ENCODE assay signal across 19 cellular contexts in the genomic region with DNA sequence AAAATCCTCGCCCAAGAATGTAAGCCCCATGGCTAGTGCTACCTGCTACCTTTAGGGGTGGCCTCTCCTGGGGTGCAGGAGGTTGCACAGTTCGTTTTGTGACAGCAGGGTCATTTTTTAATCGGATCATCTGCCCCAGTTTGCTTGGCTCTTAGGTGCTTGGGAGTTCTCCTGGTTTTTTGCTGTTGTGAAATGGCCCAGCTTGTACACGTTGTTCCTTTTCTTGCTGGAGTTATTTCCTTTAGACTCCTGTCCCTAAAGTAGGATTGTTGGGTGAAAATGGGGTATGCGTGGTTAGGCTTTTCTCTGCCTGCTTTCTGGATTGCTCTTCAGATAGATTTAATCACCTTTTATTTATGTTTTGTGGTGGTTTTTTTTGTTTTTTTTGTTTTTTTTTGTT. TPM values are rescaled to one million over a fixed set of nuclear protein-coding genes. Genes with fewer than 3 reads are reported as not detected.
DNase-seq lines count a peak whose midpoint lies in the region; ATAC-seq and TF ChIP-seq lines count a peak whose summit lies in the region.
"Had no signal": no experiment of that assay in that cellular context is flagged by ENCODE, and none has a peak within 500 bp of the region (broad histone marks: within the 10 kb centered on the region; RNA-seq: fewer than 3 reads in every experiment).

No MANE protein-coding gene starts in this region.

- H3K27ac ChIP-seq in esophagus squamous epithelium (peak overlapping the region; percentile 74 to 96 (median 86)), psoas muscle (peak overlapping the region; percentile 73), aorta (ENCODE audit: low read depth in 1 of 2, low read length in 2 of 2) (peak overlapping the region; percentile 78 to 96), neuronal stem cell (replicated peaks; ENCODE audit: low read length) (no peak overlapping the region)
- H3K27ac ChIP-seq: HL-60, neural progenitor cell, SK-N-MC had no signal

- H3K18ac ChIP-seq in neuronal stem cell (ENCODE audit: low read length) = no peak overlapping the region

- H3K9ac ChIP-seq in neuronal stem cell (ENCODE audit: low read depth, low read length, poor library complexity) = no peak overlapping the region
- H3K9ac ChIP-seq: neural progenitor cell had no signal

- H4K91ac ChIP-seq in neuronal stem cell (ENCODE audit: low read depth, low read length, poor library complexity) = no peak overlapping the region

- H3K4me3 ChIP-seq in esophagus squamous epithelium = no peak overlapping the region
- no peak overlapping the region for H3K4me3 ChIP-seq in psoas muscle
- no peak overlapping the region for H3K4me3 ChIP-seq in aorta (ENCODE audit: low read length in 2 of 2)
- H3K4me3 ChIP-seq in neuronal stem cell (ENCODE audit: low read length in 2 of 2) = no peak overlapping the region
- H3K4me3 ChIP-seq: neural progenitor cell, SK-N-MC had no signal

- peaks cover 0 to 30% (median 0%) of the 10 kb centered on the region in 3 donors for H3K36me3 ChIP-seq in esophagus squamous epithelium
- H3K36me3 ChIP-seq in psoas muscle (ENCODE audit: insufficient read depth in 1 of 2, low read depth in 1 of 2) = no peaks in the 10 kb centered on the region
- H3K36me3 ChIP-seq in aorta (ENCODE audit: control insufficient read depth in 1 of 2, insufficient read depth in 2 of 2, low read length in 1 of 2) = no peaks in the 10 kb centered on the region
- H3K36me3 ChIP-seq in neuronal stem cell (replicated peaks in 1 of 2; ENCODE audit: control insufficient read depth in 2 of 2, insufficient read depth in 2 of 2, low read length in 2 of 2) = peaks cover 0 to 3% of the 10 kb centered on the region in 2 donors
- H3K36me3 ChIP-seq: neural progenitor cell had no signal

- no peak overlapping the region for H3K4me2 ChIP-seq in neuronal stem cell (ENCODE audit: insufficient read depth, low read length, poor library complexity, severe bottlenecking)
- H3K4me2 ChIP-seq: neural progenitor cell had no signal

- no peak overlapping the region for H4K8ac ChIP-seq in neuronal stem cell (ENCODE audit: low read depth, low read length)

- no peak overlapping the region for H2BK15ac ChIP-seq in neuronal stem cell (ENCODE audit: low read length)

- ATAC-seq in left ventricle myocardium superior = peak; percentile 6
- no peak for ATAC-seq in left cardiac atrium
- ATAC-seq in psoas muscle = peak in 3 of 4 donors; percentile 61 to 77 (median 70)
- ATAC-seq in aorta (ENCODE audit: low FRiP score) = peak; percentile 34

- H3K79me1 ChIP-seq in neuronal stem cell (ENCODE audit: low read depth, low read length) = peaks cover 10% of the 10 kb centered on the region

- no peak overlapping the region for H2BK5ac ChIP-seq in neuronal stem cell (ENCODE audit: low read length)

- no peak overlapping the region for H2BK120ac ChIP-seq in neuronal stem cell (ENCODE audit: low read depth, low read length)

- no peak overlapping the region for H3K4ac ChIP-seq in neuronal stem cell (ENCODE audit: low read length)

- H3K27me3 ChIP-seq in esophagus squamous epithelium (no peaks in the 10 kb centered on the region), psoas muscle (ENCODE audit: insufficient read depth in 3 of 3, low read length in 2 of 3) (no peaks in the 10 kb centered on the region), aorta (ENCODE audit: control insufficient read depth in 1 of 2, insufficient read depth in 2 of 2, low read length in 1 of 2) (no peaks in the 10 kb centered on the region), neuronal stem cell (ENCODE audit: control insufficient read depth in 3 of 3, insufficient read depth in 3 of 3, low read depth in 1 of 3, low read length in 3 of 3) (no peaks in the 10 kb centered on the region)
- H3K27me3 ChIP-seq: neural progenitor cell had no signal

- WGBS in esophagus squamous epithelium, 2 donors = 78 to 85% methylated on average over 5 of the region's 5 CpGs
- WGBS in psoas muscle, 3 donors = 36 to 75% (median 59%) methylated on average over 5 of the region's 5 CpGs
- WGBS in aorta, 2 donors = 25 to 32% methylated on average over 5 of the region's 5 CpGs
- no CpG with 5 or more reads among the region's 5 CpGs for WGBS in neuronal stem cell (ENCODE audit: extremely low coverage in 2 of 2, insufficient read length in 2 of 2, insufficient replicate concordance in 1 of 2), 2 donors

- no peak overlapping the region for H2AFZ ChIP-seq in neuronal stem cell (ENCODE audit: low read length)
- H2AFZ ChIP-seq: neural progenitor cell had no signal

- H3K14ac ChIP-seq in neuronal stem cell (ENCODE audit: low read length) = no peak overlapping the region

- no peak for TF ChIP-seq CTCF in esophagus squamous epithelium (IDR thresholded peaks at IDR 0.05)
- TF ChIP-seq CTCF in psoas muscle (IDR thresholded peaks at IDR 0.05) = no peak
- no peak for TF ChIP-seq CTCF in GM10266 (IDR thresholded peaks at IDR 0.05; ENCODE audit: control insufficient read depth, insufficient read depth, low read depth, missing control alignments)

- DNase-seq in left ventricle myocardium superior = no peak
- DNase-seq in left cardiac atrium = no peak
- DNase-seq in esophagus squamous epithelium (lab: John Stamatoyannopoulos, UW) = no peak
- DNase-seq in psoas muscle = peak in 1 of 2 donors; percentile 23
- DNase-seq in aorta = no peak
- no peak for DNase-seq in neuronal stem cell (ENCODE audit: low spot score)
- DNase-seq in GM10266 (ENCODE audit: extremely low spot score) = no peak
- DNase-seq in OCI-M1 (lab: John Stamatoyannopoulos, UW) = no peak
- DNase-seq: activated CD4-positive, alpha-beta T cell treated with anti-CD3 and anti-CD28 coated beads, Interleukin-2, amount 50 U/mL, for 4 hours; activated T-cell treated with anti-CD3 and anti-CD28 coated beads, Interleukin-2, amount 50 U/mL, for 48 hours; cerebellar nuclear complex; KG1; NCI-H1092; NCI-H2081 treated with DMSO at 0.1 percent for 48 hours; NCI-H524; stimulated activated CD4-positive, alpha-beta T cell treated with anti-CD3 and anti-CD28 coated beads, Interleukin-4, amount 100 ng/mL, for 1 hour had no signal

- H2BK12ac ChIP-seq in neuronal stem cell (ENCODE audit: low read length) = no peak overlapping the region

- no peak overlapping the region for H2AK5ac ChIP-seq in neuronal stem cell (ENCODE audit: low read depth, low read length)

- no peak for TF ChIP-seq POLR2A in esophagus squamous epithelium (IDR thresholded peaks at IDR 0.05)

- peaks cover 13 to 52% (median 47%) of the 10 kb centered on the region in 3 donors for H3K4me1 ChIP-seq in esophagus squamous epithelium
- peaks cover 33% of the 10 kb centered on the region for H3K4me1 ChIP-seq in psoas muscle
- peaks cover 7 to 17% of the 10 kb centered on the region in 2 donors for H3K4me1 ChIP-seq in aorta (ENCODE audit: control insufficient read depth in 1 of 2, insufficient read depth in 2 of 2, low read length in 2 of 2)
- H3K4me1 ChIP-seq in neuronal stem cell (ENCODE audit: control insufficient read depth in 2 of 2, insufficient read depth in 1 of 2, low read depth in 1 of 2, low read length in 2 of 2) = peaks cover 0 to 4% of the 10 kb centered on the region in 2 donors

- H3K9me3 ChIP-seq in esophagus squamous epithelium = peaks cover 0 to 7% (median 4%) of the 10 kb centered on the region in 3 donors
- peaks cover 8% of the 10 kb centered on the region for H3K9me3 ChIP-seq in psoas muscle
- H3K9me3 ChIP-seq in aorta (ENCODE audit: control insufficient read depth, low read length) = no peaks in the 10 kb centered on the region
- peaks cover 12 to 15% of the 10 kb centered on the region in 2 donors for H3K9me3 ChIP-seq in neuronal stem cell (replicated peaks in 1 of 2; ENCODE audit: control insufficient read depth in 2 of 2, insufficient read depth in 1 of 2, low read depth in 1 of 2, low read length in 2 of 2)

- no peak overlapping the region for H3K23ac ChIP-seq in neuronal stem cell (ENCODE audit: low read depth, low read length, poor library complexity)

- intact Hi-C loops in left ventricle myocardium superior (cut with micrococcal nuclease) (no loop called here), left cardiac atrium (cut with DNase I) (no loop called here), esophagus squamous epithelium (cut with DNase I) (no loop called here), psoas muscle (cut with DNase I) (no loop called here), aorta (cut with DNase I) (no loop called here)

RNA-seq across cellular contexts. Expression of a gene that starts 25.8 kb away (rescaled TPM):
- total RNA-seq in left ventricle myocardium superior (23.2 TPM), left cardiac atrium (10 to 100 TPM; 16.2 to 20.9 TPM), esophagus squamous epithelium (10 to 100 TPM; 22.9 to 56.7 (median 46.9) TPM), psoas muscle (10 to 100 TPM; 19.5 to 36.5 (median 30.3) TPM), aorta (10 to 100 TPM; 56.5 to 61.9 TPM)
- polyA plus RNA-seq in psoas muscle (10 to 100 TPM in 2 of 3 donors, 1 to 10 TPM in 1; 7.4 to 20.5 (median 15.1) TPM), aorta (10 to 100 TPM in 1 of 2 donors, 1 to 10 TPM in 1; 2.9 to 30.8 TPM)
- polyA plus RNA-seq in neuronal stem cell (2013, experiment 1 of 2) = 19.1 TPM
- polyA plus RNA-seq in neuronal stem cell (2013, experiment 2 of 2) = 19.6 TPM

Comparison
In these comparisons a context has a peak if more than half of its experiments do, and no peak if none do; other contexts are left out.
1. ATAC-seq: peak in left ventricle myocardium superior (single experiment), psoas muscle (3 of 4) and aorta (single experiment); none in left cardiac atrium (0 of 2).